In the genomic region with DNA sequence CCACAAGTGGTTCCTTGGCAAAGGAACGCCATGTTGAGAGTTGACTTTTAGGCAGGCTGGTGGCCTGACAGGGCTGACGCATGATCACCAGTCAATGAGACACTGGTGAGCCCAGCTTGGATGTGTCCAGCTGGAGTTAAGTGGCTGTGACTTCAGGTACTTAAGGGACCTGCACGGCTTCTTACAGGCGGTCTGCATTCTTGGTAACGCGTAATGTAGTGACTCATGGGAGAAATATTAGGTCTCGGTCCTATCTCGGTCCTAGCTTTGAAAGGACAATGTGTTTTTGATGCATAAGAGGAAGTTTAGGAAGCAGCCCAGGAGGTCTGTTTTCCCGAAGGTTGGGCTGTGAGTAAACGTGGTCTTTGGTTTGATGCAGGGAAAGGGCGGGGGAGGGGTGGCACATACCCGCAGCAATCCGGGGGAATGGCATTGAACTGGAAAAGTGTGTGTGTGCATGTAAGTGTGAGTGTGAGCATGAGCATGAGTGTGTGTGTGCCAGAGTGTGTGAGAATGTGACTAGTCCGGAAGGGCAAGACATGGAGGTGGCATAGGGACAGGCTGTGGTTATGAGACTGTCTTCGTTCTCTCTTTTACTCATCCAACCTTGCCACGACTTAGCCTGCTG, we compare ENCODE assay signal across 15 cellular contexts. TPM values are rescaled to one million over a fixed set of nuclear protein-coding genes. Genes with fewer than 3 reads are reported as not detected.
DNase-seq lines count a peak whose midpoint lies in the region; ATAC-seq and TF ChIP-seq lines count a peak whose summit lies in the region.
"Had no signal": no experiment of that assay in that cellular context is flagged by ENCODE, and none has a peak within 500 bp of the region (broad histone marks: within the 10 kb centered on the region; RNA-seq: fewer than 3 reads in every experiment).

No MANE protein-coding gene starts in this region.

- H3K9me3 ChIP-seq in Caco-2, result no peaks in the 10 kb centered on the region
- H3K9me3 ChIP-seq in HUES48 (ENCODE audit: control insufficient read depth, insufficient read depth, low read length), result no peaks in the 10 kb centered on the region
- H3K9me3 ChIP-seq: uterus had no signal

- no peak for TF ChIP-seq POLR2A in GM18505 (IDR thresholded peaks at IDR 0.05; ENCODE audit: borderline replicate concordance, extremely low read depth, insufficient read depth, insufficient read length)

- no TSS peak for BruUV-seq in Caco-2 (replicated peaks; lab: Mats Ljungman, UMichigan)

- H3K4me1 ChIP-seq in Caco-2 (peaks cover 11% of the 10 kb centered on the region), HUES48 (ENCODE audit: control insufficient read depth, insufficient read depth, low read length) (peaks cover 9% of the 10 kb centered on the region; the same call in 1 of the 2 replicates), mesendoderm (ENCODE audit: control insufficient read depth, low read depth, low read length) (peaks cover 7% of the 10 kb centered on the region)
- H3K4me1 ChIP-seq: uterus had no signal

- H2BK120ac ChIP-seq in mesendoderm (ENCODE audit: low read depth, low read length), result no peak overlapping the region

- no peak overlapping the region for H3K18ac ChIP-seq in mesendoderm (ENCODE audit: low read length)

- intact Hi-C loops in Caco-2 (cut with micrococcal nuclease; ENCODE audit: unreplicated experiment), result loop anchor here (1.0 kb wide), 1 partner anchor 28 kb away; no protein-coding TSS in a partner anchor

- H3K4me3 ChIP-seq in Caco-2 (ENCODE audit: low read depth, low read length) (no peak overlapping the region), HUES48 (ENCODE audit: low read depth, low read length) (no peak overlapping the region), mesendoderm (ENCODE audit: low read length) (no peak overlapping the region)
- H3K4me3 ChIP-seq: uterus had no signal

- H3K9ac ChIP-seq in HUES48 (ENCODE audit: low read depth, low read length) (no peak overlapping the region), mesendoderm (ENCODE audit: low read length) (no peak overlapping the region)

- CTCF ChIA-PET in Caco-2 (lab: Charles Lee), result interaction anchor here (0.7 kb wide), 2 partner anchors 130 to 240 kb away, joined by 6 read pairs; no protein-coding TSS in a partner anchor

- no peaks in the 10 kb centered on the region for H3K27me3 ChIP-seq in Caco-2 (replicated peaks; ENCODE audit: control insufficient read depth, insufficient read depth, low read length)
- H3K27me3 ChIP-seq in HUES48 (ENCODE audit: control insufficient read depth, insufficient read depth, low read length), result no peaks in the 10 kb centered on the region; the same call in 1 of the 2 replicates
- no peaks in the 10 kb centered on the region for H3K27me3 ChIP-seq in mesendoderm (ENCODE audit: insufficient read depth, low read length, poor library complexity)
- H3K27me3 ChIP-seq: uterus had no signal

- no peak for TF ChIP-seq CTCF in Caco-2 (IDR thresholded peaks at IDR 0.05; ENCODE audit: insufficient read depth in 1 of 2, low read depth in 1 of 2, low read length in 1 of 2, severe bottlenecking in 1 of 2, unreplicated experiment in 1 of 2)
- no peak for TF ChIP-seq CTCF in chondrocyte (IDR thresholded peaks at IDR 0.05)

- no CpG with 5 or more reads among the region's 16 CpGs for WGBS in mesendoderm (ENCODE audit: extremely low coverage, insufficient coverage, low lambda C conversion rate)

- no peaks in the 10 kb centered on the region for H3K9me3 Mint-ChIP-seq in Caco-2 (ENCODE audit: unreplicated experiment)
- no peaks in the 10 kb centered on the region for H3K9me3 Mint-ChIP-seq in chondrocyte (ENCODE audit: low read depth)
- H3K9me3 Mint-ChIP-seq: naive thymus-derived CD8-positive, alpha-beta T cell had no signal

- DNase-seq in Caco-2 (peak; percentile 38 to 63), chondrocyte (ENCODE audit: low spot score) (no peak), mesendoderm (peak; percentile 93), COLO668 (lab: John Stamatoyannopoulos, UW; ENCODE audit: unreplicated experiment) (no peak), pons (ENCODE audit: low spot score) (no peak)
- DNase-seq: activated CD4-positive, alpha-beta T cell treated with anti-CD3 and anti-CD28 coated beads for 4 hours; anterior cingulate cortex; naive thymus-derived CD8-positive, alpha-beta T cell; NCI-H1092 treated with DMSO at 0.1 percent for 48 hours; OCI-M1; stimulated activated CD4-positive, alpha-beta T cell treated with anti-CD3 and anti-CD28 coated beads, Interleukin-4, amount 100 ng/mL, for 1 hour; uterus had no signal

- H3K27ac ChIP-seq in HUES48 (ENCODE audit: low read depth, low read length) (peak overlapping the region; percentile 74), mesendoderm (ENCODE audit: low read depth, low read length) (no peak overlapping the region)
- H3K27ac ChIP-seq: uterus had no signal

- no peaks in the 10 kb centered on the region for H3K27me3 Mint-ChIP-seq in Caco-2 (ENCODE audit: insufficient read depth, unreplicated experiment)
- H3K27me3 Mint-ChIP-seq in chondrocyte (ENCODE audit: low read depth), result peaks cover 2% of the 10 kb centered on the region

- H3K36me3 ChIP-seq in Caco-2 (ENCODE audit: control insufficient read depth, insufficient read depth, low read length) (no peaks in the 10 kb centered on the region; the same call in 1 of the 2 replicates), HUES48 (ENCODE audit: control insufficient read depth, insufficient read depth, low read length) (no peaks in the 10 kb centered on the region), mesendoderm (ENCODE audit: control insufficient read depth, insufficient read depth, low read length) (no peaks in the 10 kb centered on the region)
- H3K36me3 ChIP-seq: uterus had no signal

- H3K4me1 Mint-ChIP-seq in Caco-2 (ENCODE audit: low read depth, unreplicated experiment) (peaks cover 8% of the 10 kb centered on the region), chondrocyte (ENCODE audit: low read depth) (peaks cover 18% of the 10 kb centered on the region)

- H3K27ac Mint-ChIP-seq in Caco-2 (ENCODE audit: unreplicated experiment), result peak overlapping the region; percentile 72
- H3K27ac Mint-ChIP-seq in chondrocyte (ENCODE audit: unreplicated experiment), result peak overlapping the region; percentile 38
- H3K27ac Mint-ChIP-seq: naive thymus-derived CD8-positive, alpha-beta T cell had no signal

- H4K8ac ChIP-seq in mesendoderm (ENCODE audit: low read depth, low read length), result no peak overlapping the region

- peak overlapping the region; percentile 30 for H3K56ac ChIP-seq in mesendoderm (ENCODE audit: low read length)

- ATAC-seq in HG03521 (IDR thresholded peaks at IDR 0.05; ENCODE audit: unreplicated experiment), result no peak
- no peak for ATAC-seq in GM18505 (IDR thresholded peaks at IDR 0.05; ENCODE audit: unreplicated experiment)
- ATAC-seq: naive thymus-derived CD8-positive, alpha-beta T cell had no signal

- H3K36me3 Mint-ChIP-seq in Caco-2 (ENCODE audit: insufficient read depth, unreplicated experiment) (no peaks in the 10 kb centered on the region), chondrocyte (ENCODE audit: low read depth) (no peaks in the 10 kb centered on the region)
- H3K36me3 Mint-ChIP-seq: naive thymus-derived CD8-positive, alpha-beta T cell had no signal

- H3K4me3 Mint-ChIP-seq in Caco-2 (ENCODE audit: unreplicated experiment), result peak overlapping the region; percentile 71
- H3K4me3 Mint-ChIP-seq in chondrocyte (ENCODE audit: unreplicated experiment), result no peak overlapping the region
- H3K4me3 Mint-ChIP-seq: naive thymus-derived CD8-positive, alpha-beta T cell had no signal

- H4K5ac ChIP-seq in mesendoderm (ENCODE audit: low read length), result no peak overlapping the region

- H2BK5ac ChIP-seq in mesendoderm (ENCODE audit: low read length), result no peak overlapping the region

- POLR2A ChIA-PET in Caco-2 (lab: Charles Lee), result interaction anchor here (0.7 kb wide), 1 partner anchor 127 kb away, joined by 5 read pairs; no protein-coding TSS in a partner anchor

- H3K4ac ChIP-seq in mesendoderm (ENCODE audit: low read depth, low read length), result no peak overlapping the region

- no peak overlapping the region for H2BK15ac ChIP-seq in mesendoderm (replicated peaks; ENCODE audit: low read depth)

- H3K79me1 ChIP-seq in mesendoderm (ENCODE audit: low read length), result no peaks in the 10 kb centered on the region

- peak overlapping the region; percentile 48 for H3K23ac ChIP-seq in mesendoderm (ENCODE audit: low read length)

- H3K4me2 ChIP-seq in mesendoderm (ENCODE audit: low read length), result no peak overlapping the region

- no peaks in the 10 kb centered on the region for H3K79me2 ChIP-seq in mesendoderm (ENCODE audit: control insufficient read depth, insufficient read depth, low read length)

- no peak overlapping the region for H2AK5ac ChIP-seq in mesendoderm (ENCODE audit: low read length)

RNA-seq across cellular contexts. Expression of a gene that starts 55.3 kb away (rescaled TPM):
- 3.5 and 4.0 TPM in 2 replicates for total RNA-seq in Caco-2 (2022)
- 22.8 to 25.3 TPM (median 25.1 TPM) in 3 replicates for total RNA-seq in chondrocyte
- polyA plus RNA-seq in mesendoderm (2013, experiment 1 of 2), result 6.2 TPM
- 5.9 TPM for polyA plus RNA-seq in mesendoderm (2013, experiment 2 of 2)

Comparison
In these comparisons a context has a peak if more than half of its experiments do, and no peak if none do; other contexts are left out.
1. DNase-seq: peak in Caco-2 (2 of 2) and mesendoderm (single experiment); none in chondrocyte (single experiment), COLO668 (single experiment) and pons (single experiment).